In the genomic region with DNA sequence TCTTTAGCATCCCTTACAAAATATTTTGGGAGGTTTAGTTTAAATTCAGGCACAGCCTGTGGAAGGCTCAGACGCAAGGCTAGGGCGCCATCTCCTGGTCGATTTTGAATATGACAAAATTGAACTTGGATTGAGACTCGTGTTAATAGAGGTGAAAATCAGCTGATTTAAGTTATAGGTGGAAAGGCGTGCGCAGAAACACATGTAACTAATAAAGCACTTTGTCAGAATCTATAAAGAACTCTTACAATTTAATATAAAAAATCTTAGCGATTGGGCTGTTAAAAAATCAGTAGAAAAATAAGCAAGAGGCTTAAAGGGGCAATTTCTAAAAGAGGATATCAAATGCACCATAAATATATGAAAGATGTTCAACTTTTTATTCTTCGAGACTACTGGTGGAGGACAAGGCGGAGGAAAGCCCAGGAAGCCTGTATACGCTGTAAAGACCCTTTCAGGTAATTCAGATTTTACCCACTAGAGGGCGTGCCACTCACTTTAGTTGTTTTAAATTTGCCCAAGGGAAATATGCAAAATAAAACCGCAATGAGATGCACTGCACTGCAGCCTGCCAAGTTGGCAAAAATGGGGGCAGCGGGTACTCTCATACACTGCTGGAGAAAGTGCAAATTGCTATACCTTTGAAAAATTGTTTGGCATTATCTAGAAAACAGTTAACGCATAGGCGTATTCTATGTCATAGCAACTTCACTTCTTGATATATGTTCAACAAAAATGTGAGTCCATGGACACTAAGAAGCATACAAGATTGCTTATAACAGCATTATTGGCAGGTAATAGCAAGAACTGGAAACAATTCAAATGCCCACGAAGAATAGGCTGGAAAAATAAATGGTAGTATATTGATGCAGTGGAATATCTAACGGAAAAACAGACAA, we compare ENCODE assay signal across 1 cellular context.
TF ChIP-seq lines count a peak whose summit lies in the region.

No MANE protein-coding gene starts in this region.

TF ChIP-seq in HEK293, 187 proteins besides CTCF, POLR2A, EP300 and RAD21 (continued from another document):
- TF ChIP-seq, protein P1, sequence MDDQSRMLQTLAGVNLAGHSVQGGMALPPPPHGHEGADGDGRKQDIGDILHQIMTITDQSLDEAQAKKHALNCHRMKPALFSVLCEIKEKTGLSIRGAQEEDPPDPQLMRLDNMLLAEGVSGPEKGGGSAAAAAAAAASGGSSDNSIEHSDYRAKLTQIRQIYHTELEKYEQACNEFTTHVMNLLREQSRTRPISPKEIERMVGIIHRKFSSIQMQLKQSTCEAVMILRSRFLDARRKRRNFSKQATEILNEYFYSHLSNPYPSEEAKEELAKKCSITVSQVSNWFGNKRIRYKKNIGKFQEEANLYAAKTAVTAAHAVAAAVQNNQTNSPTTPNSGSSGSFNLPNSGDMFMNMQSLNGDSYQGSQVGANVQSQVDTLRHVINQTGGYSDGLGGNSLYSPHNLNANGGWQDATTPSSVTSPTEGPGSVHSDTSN (CRISPR knock-in tag; IDR thresholded peaks at IDR 0.05): no peak
- no peak for TF ChIP-seq ZBTB21 (tag by site-specific recombination; IDR thresholded peaks at IDR 0.05)
- no peak for TF ChIP-seq ZNF621 (tag by site-specific recombination; IDR thresholded peaks at IDR 0.05)
- TF ChIP-seq HOXD13 (CRISPR knock-in tag; IDR thresholded peaks at IDR 0.05; ENCODE audit: borderline replicate concordance): no peak
- no peak for TF ChIP-seq ZFP69B (tag by site-specific recombination; IDR thresholded peaks at IDR 0.05)
